In genomic region chr19:13093407-13094284, GRCh38 we compare ENCODE assay signal across 8 cellular contexts. TPM values are rescaled to one million over a fixed set of nuclear protein-coding genes. Genes with fewer than 3 reads are reported as not detected.
DNase-seq lines count a peak whose midpoint lies in the region; ATAC-seq and TF ChIP-seq lines count a peak whose summit lies in the region.

No MANE protein-coding gene starts in this region.

- TF ChIP-seq POLR2A in suprapubic skin (IDR thresholded peaks at IDR 0.05): no peak

- H3K4me1 ChIP-seq in Loucy (ENCODE audit: insufficient read depth, low read length, poor library complexity, severe bottlenecking) (peaks cover 18% of the 10 kb centered on the region), foreskin keratinocyte (no peaks in the 10 kb centered on the region), suprapubic skin (peaks cover 91% of the 10 kb centered on the region)

- WGBS in suprapubic skin: 58% methylated on average over 8 of the region's 12 CpGs

- H3F3A ChIP-seq in Loucy (ENCODE audit: low read depth): peaks cover 18% of the 10 kb centered on the region

- H2AFZ ChIP-seq in Loucy (ENCODE audit: low read length): no peak overlapping the region

- TF ChIP-seq EP300 in suprapubic skin (IDR thresholded peaks at IDR 0.05): no peak

- peak overlapping the region; percentile 94 for H3K4me3 ChIP-seq in Loucy (ENCODE audit: low read length, poor library complexity, severe bottlenecking)
- no peak overlapping the region for H3K4me3 ChIP-seq in suprapubic skin

- TF ChIP-seq CTCF in Loucy (conservative IDR thresholded peaks at IDR 0.05; ENCODE audit: low read length) (peak; percentile 93), foreskin keratinocyte (conservative IDR thresholded peaks at IDR 0.05) (peak; percentile 95), suprapubic skin (IDR thresholded peaks at IDR 0.05) (peak; percentile 86 to 93)

- H4K20me1 ChIP-seq in Loucy (ENCODE audit: insufficient read depth, low read length, poor library complexity, severe bottlenecking): peaks cover 34% of the 10 kb centered on the region

- H3K4me2 ChIP-seq in Loucy (ENCODE audit: low read depth, low read length, poor library complexity, severe bottlenecking): peak overlapping the region; percentile 77

- H3K9me3 ChIP-seq in Loucy (ENCODE audit: insufficient read depth, low read depth, low read length): no peaks in the 10 kb centered on the region
- no peaks in the 10 kb centered on the region for H3K9me3 ChIP-seq in suprapubic skin

- H3K79me2 ChIP-seq in Loucy (ENCODE audit: insufficient read depth, low read length): peaks cover 36% of the 10 kb centered on the region

- peaks cover 8% of the 10 kb centered on the region for H3K27me3 ChIP-seq in Loucy (ENCODE audit: insufficient read depth, low read length, poor library complexity, severe bottlenecking)
- H3K27me3 ChIP-seq in foreskin keratinocyte: peaks cover 9% of the 10 kb centered on the region
- H3K27me3 ChIP-seq in suprapubic skin: no peaks in the 10 kb centered on the region

- no peaks in the 10 kb centered on the region for H3K9me2 ChIP-seq in Loucy (replicated peaks; ENCODE audit: low read depth, low read length)

- ATAC-seq in foreskin keratinocyte: peak; percentile 53
- no peak for ATAC-seq in HG02870 (IDR thresholded peaks at IDR 0.05; ENCODE audit: unreplicated experiment)

- H3K36me3 ChIP-seq in Loucy (ENCODE audit: insufficient read depth, low read length): peaks cover 1% of the 10 kb centered on the region
- peaks cover 22% of the 10 kb centered on the region for H3K36me3 ChIP-seq in suprapubic skin

- H3K27ac ChIP-seq in foreskin keratinocyte (no peak overlapping the region), suprapubic skin (peak overlapping the region; percentile 70)

- peak overlapping the region; percentile 100 for H3K9ac ChIP-seq in Loucy (ENCODE audit: low read depth, low read length, poor library complexity, severe bottlenecking)

- DNase-seq in GDM1 (lab: John Stamatoyannopoulos, UW) (peak; percentile 83), SHP77 (lab: John Stamatoyannopoulos, UW) (peak; percentile 68 to 74), foreskin keratinocyte (peak in 1 of 2 donors; percentile 50), occipital lobe (lab: John Stamatoyannopoulos, UW) (peak; percentile 73), suprapubic skin (ENCODE audit: low spot score in 2 of 2) (peak; percentile 93 to 95)
- peak; percentile 93 for DNase-seq in activated effector memory CD4-positive, alpha-beta T cell treated with anti-CD3 and anti-CD28 coated beads, Interleukin-2, amount 50 U/mL, for 16 hours

RNA-seq across cellular contexts. Expression of gene LYL1, which starts 9.0 kb away (rescaled TPM):
- total RNA-seq in foreskin keratinocyte (1.9 and 2.1 TPM in 2 replicates), occipital lobe (3.3 TPM), suprapubic skin (1 to 10 TPM; 1.5 to 2.7 (median 2.2) TPM)
- polyA plus RNA-seq in foreskin keratinocyte: 1.6 and 2.7 TPM in 2 replicates

RNA-seq across cellular contexts. Expression of gene TRMT1, which starts 22.9 kb away (rescaled TPM):
- total RNA-seq in foreskin keratinocyte: 35.7 and 37.7 TPM in 2 replicates
- polyA plus RNA-seq in foreskin keratinocyte: 43.4 and 44.8 TPM in 2 replicates
- total RNA-seq in occipital lobe: 27.1 TPM
- 10 to 100 TPM; 35.1 to 46.2 (median 40.6) TPM for total RNA-seq in suprapubic skin

RNA-seq across cellular contexts. Expression of gene NACC1, which starts 24.4 kb away (rescaled TPM):
- total RNA-seq in foreskin keratinocyte: 71.7 and 72.6 TPM in 2 replicates
- polyA plus RNA-seq in foreskin keratinocyte: 32.9 and 36.7 TPM in 2 replicates
- total RNA-seq in occipital lobe: 13.1 TPM
- total RNA-seq in suprapubic skin: 10 to 100 TPM; 13.4 to 47.6 (median 35.3) TPM

RNA-seq across cellular contexts. Expression of gene STX10, which starts 56.5 kb away (rescaled TPM):
- 66.7 and 69.4 TPM in 2 replicates for total RNA-seq in foreskin keratinocyte
- 95.3 and 97.5 TPM in 2 replicates for polyA plus RNA-seq in foreskin keratinocyte
- total RNA-seq in occipital lobe: 20.3 TPM
- total RNA-seq in suprapubic skin: 100 to 1,000 TPM in 1 of 4 donors, 10 to 100 TPM in 3; 71.9 to 110 (median 82.2) TPM

RNA-seq across cellular contexts. Expression of gene IER2, which starts 56.6 kb away (rescaled TPM):
- total RNA-seq in foreskin keratinocyte (48.2 and 51.8 TPM in 2 replicates), occipital lobe (9.4 TPM), suprapubic skin (100 to 1,000 TPM; 154 to 377 (median 214) TPM)
- 72.2 and 90.4 TPM in 2 replicates for polyA plus RNA-seq in foreskin keratinocyte
